8 cellular contexts compared by ENCODE assay signal in genomic region chr7:99112097-99112496, GRCh38. TPM values are rescaled to one million over a fixed set of nuclear protein-coding genes. Genes with fewer than 3 reads are reported as not detected.
DNase-seq lines count a peak whose midpoint lies in the region; ATAC-seq and TF ChIP-seq lines count a peak whose summit lies in the region.

No MANE protein-coding gene starts in this region.

- H3K79me2 ChIP-seq in ACC112 (ENCODE audit: control insufficient read depth, insufficient read depth, low read length, unreplicated experiment), result peaks cover 82% of the 10 kb centered on the region

- H3K27me3 ChIP-seq in ACC112 (ENCODE audit: insufficient read depth, low read length), result no peaks in the 10 kb centered on the region

- peak; percentile 47 for DNase-seq in epithelial cell of proximal tubule (ENCODE audit: low read depth)
- DNase-seq in stimulated activated CD4-positive, alpha-beta T cell treated with anti-CD3 and anti-CD28 coated beads, Interleukin-4, amount 100 ng/mL, for 24 hours, result no peak
- no peak for DNase-seq in coronary artery (ENCODE audit: low spot score)
- DNase-seq in activated T-cell treated with anti-CD3 and anti-CD28 coated beads, Interleukin-2, amount 50 U/mL, for 1 hour, result no peak

- H3K4me3 ChIP-seq in ACC112 (ENCODE audit: low read depth, low read length) (no peak overlapping the region), epithelial cell of proximal tubule (ENCODE audit: low read depth, low read length) (no peak overlapping the region), coronary artery (no peak overlapping the region)

- peak overlapping the region; percentile 33; the same call in 1 of the 2 replicates for H3K27ac ChIP-seq in ACC112 (ENCODE audit: low read depth, low read length)
- peak overlapping the region in 1 of 2 donors; percentile 57 for H3K27ac ChIP-seq in coronary artery

- TF ChIP-seq CTCF in epithelial cell of proximal tubule (conservative IDR thresholded peaks at IDR 0.05; ENCODE audit: low read depth, low read length), result no peak
- no peak for TF ChIP-seq CTCF in coronary artery (IDR thresholded peaks at IDR 0.05)

- TF ChIP-seq POLR2A in GM18505 (IDR thresholded peaks at IDR 0.05; ENCODE audit: borderline replicate concordance, extremely low read depth, insufficient read depth, insufficient read length), result no peak

- ATAC-seq in GM19397 (IDR thresholded peaks at IDR 0.05; ENCODE audit: unreplicated experiment) (peak; percentile 78), HG03432 (IDR thresholded peaks at IDR 0.05; ENCODE audit: unreplicated experiment) (peak; percentile 82), GM18505 (IDR thresholded peaks at IDR 0.05; ENCODE audit: unreplicated experiment) (no peak)

- H2AFZ ChIP-seq in ACC112 (ENCODE audit: low read length, unreplicated experiment), result no peak overlapping the region

- H3K36me3 ChIP-seq in ACC112 (ENCODE audit: insufficient read depth, low read length), result 0 out of 2 replicates have a peak, but pooled peaks cover 4% of the 10 kb centered on the region

- H3K4me1 ChIP-seq in ACC112 (ENCODE audit: control insufficient read depth, insufficient read depth, low read length, unreplicated experiment), result peaks cover 57% of the 10 kb centered on the region

RNA-seq across cellular contexts. Expression of gene SMURF1, which starts 31.8 kb away (rescaled TPM):
- total RNA-seq in epithelial cell of proximal tubule, result 26.9 and 30.7 TPM in 2 replicates
